In genomic region chr5:96679293-96679692, GRCh38 we compare ENCODE assay signal across 1 cellular context.
TF ChIP-seq lines count a peak whose summit lies in the region.

No MANE protein-coding gene starts in this region.

TF ChIP-seq in SK-N-SH, 30 proteins besides CTCF, POLR2A, EP300 and RAD21 (continued from another document):
- TF ChIP-seq IRF3 (IDR thresholded peaks at IDR 0.05; ENCODE audit: low read depth, low read length) (no peak), MXI1 (IDR thresholded peaks at IDR 0.05; ENCODE audit: low read depth, low read length) (no peak), RXRA (IDR thresholded peaks at IDR 0.05; ENCODE audit: borderline replicate concordance, low read depth) (no peak), RFX5 (IDR thresholded peaks at IDR 0.05; ENCODE audit: low read length) (no peak), FOXJ3 (CRISPR knock-in tag; IDR thresholded peaks at IDR 0.05) (no peak), NFIC (IDR thresholded peaks at IDR 0.05; ENCODE audit: borderline replicate concordance) (no peak)
